31 cellular contexts compared by ENCODE assay signal in the genomic region with DNA sequence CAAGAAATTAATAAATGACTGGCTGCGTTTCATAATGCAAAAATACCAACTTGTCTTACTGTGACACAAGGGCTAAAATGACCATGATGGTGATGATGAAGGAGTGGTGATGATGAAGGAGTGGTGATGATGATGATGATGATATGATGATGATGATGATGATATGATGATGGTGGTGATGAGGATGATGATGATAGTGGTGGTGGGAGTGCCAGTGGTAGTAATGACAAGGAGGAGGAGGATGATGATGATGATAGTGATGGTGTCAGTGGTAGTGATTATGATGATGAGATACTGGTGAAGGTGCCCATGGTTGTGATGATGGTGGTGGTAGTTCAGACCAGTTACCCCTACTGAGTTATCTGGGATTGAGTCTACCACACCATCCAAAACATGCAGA.
"Had no signal": no experiment of that assay in that cellular context is flagged by ENCODE, and none has a peak within 500 bp of the region (broad histone marks: within the 10 kb centered on the region; RNA-seq: fewer than 3 reads in every experiment).

No MANE protein-coding gene starts in this region.

- H3K36me3 ChIP-seq: Peyer's patch had no signal

- H3K9me3 ChIP-seq: Peyer's patch had no signal

- ATAC-seq: activated CD8-positive, alpha-beta memory T cell treated with anti-CD3 and anti-CD28 coated beads, Interleukin-2, amount 10 ng/mL, durations not matched to agents 7 days and 5 days; K562; PC-3; Right ventricle myocardium inferior; SK-N-SH treated with all-trans-retinoic acid at 6 μM for 48 hours; T-cell had no signal

- H3K27me3 ChIP-seq: Peyer's patch had no signal

- DNase-seq: activated B cell treated with CpG ODN at 0.5 μM for 24 hours; activated CD4-positive, alpha-beta memory T cell treated with anti-CD3 and anti-CD28 coated beads, Interleukin-2, amount 10 ng/mL, durations not matched to agents 7 days and 5 days; activated CD4-positive, alpha-beta T cell treated with anti-CD3 and anti-CD28 coated beads for 4 hours; activated CD4-positive, CD25-positive, alpha-beta regulatory T cell treated with anti-CD3 and anti-CD28 coated beads, Interleukin-2, amount 50 U/mL, for 72 hours; activated CD8-positive, alpha-beta memory T cell treated with anti-CD3 and anti-CD28 coated beads for 24 hours; activated CD8-positive, alpha-beta memory T cell treated with anti-CD3 and anti-CD28 coated beads, Interleukin-2, amount 10 ng/mL, durations not matched to agents 7 days and 5 days; activated CD8-positive, alpha-beta memory T cell treated with anti-CD3 and anti-CD28 coated beads, Interleukin-2, amount 50 U/mL, for 48 hours; activated effector memory CD4-positive, alpha-beta T cell treated with Interleukin-2 at 50 U/mL for 16 hours; activated naive CD4-positive, alpha-beta T cell treated with anti-CD3 and anti-CD28 coated beads, Interleukin-2, amount 50 U/mL, for 16 hours; activated naive CD8-positive, alpha-beta T cell treated with anti-CD3 and anti-CD28 coated beads for 36 hours; activated T-cell treated with anti-CD3 and anti-CD28 coated beads, Interleukin-2, amount 50 U/mL, for 48 hours; amniotic stem cell; aorta; NCI-H1092 treated with DMSO at 0.1 percent for 48 hours; NCI-H1417 treated with DMSO at 0.1 percent for 48 hours; NCI-H187 treated with DMSO at 0.1 percent for 48 hours; NCI-H2081; NCI-H226; NCI-H446 treated with DMSO at 0.1 percent for 48 hours; NCI-H524; NCI-H69; PC-3; Peyer's patch; RPMI8226; SIG-M5; T-cell; T-helper 2 cell; T-helper 9 cell had no signal

- H3K4me3 ChIP-seq: K562, Peyer's patch had no signal

- H3K4me1 ChIP-seq: Peyer's patch had no signal

- H3K27ac ChIP-seq: Peyer's patch had no signal
